In genomic region chr16:59729613-59730012, GRCh38 we compare ENCODE assay signal across 2 cellular contexts.
A peak's percentile ranks its signal among the peaks of the same experiment; 100 is the strongest.
TF ChIP-seq lines count a peak whose summit lies in the region.

No MANE protein-coding gene starts in this region.

TF ChIP-seq in H1, 55 proteins besides CTCF, POLR2A, EP300 and RAD21:
- TF ChIP-seq ASH2L (IDR thresholded peaks at IDR 0.05; ENCODE audit: low read length): no peak
- TF ChIP-seq SP1 (IDR thresholded peaks at IDR 0.05; ENCODE audit: low read depth, low read length): no peak
- no peak for TF ChIP-seq MAFK (IDR thresholded peaks at IDR 0.05; ENCODE audit: low read depth, low read length)
- no peak for TF ChIP-seq SIX5 (IDR thresholded peaks at IDR 0.05; ENCODE audit: low read depth, low read length)
- no peak for TF ChIP-seq SP2 (IDR thresholded peaks at IDR 0.05; ENCODE audit: low read length)
- no peak for TF ChIP-seq NRF1 (IDR thresholded peaks at IDR 0.05; ENCODE audit: low read depth, low read length)
- no peak for TF ChIP-seq JUND (IDR thresholded peaks at IDR 0.05; ENCODE audit: low read length)
- TF ChIP-seq HDAC2 (IDR thresholded peaks at IDR 0.05; ENCODE audit: borderline replicate concordance in 1 of 2, low read depth in 2 of 2, low read length in 2 of 2): no peak
- TF ChIP-seq, protein P1, sequence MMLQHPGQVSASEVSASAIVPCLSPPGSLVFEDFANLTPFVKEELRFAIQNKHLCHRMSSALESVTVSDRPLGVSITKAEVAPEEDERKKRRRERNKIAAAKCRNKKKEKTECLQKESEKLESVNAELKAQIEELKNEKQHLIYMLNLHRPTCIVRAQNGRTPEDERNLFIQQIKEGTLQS (IDR thresholded peaks at IDR 0.05; ENCODE audit: insufficient read depth, low read depth, low read length): no peak
- TF ChIP-seq, protein P2, sequence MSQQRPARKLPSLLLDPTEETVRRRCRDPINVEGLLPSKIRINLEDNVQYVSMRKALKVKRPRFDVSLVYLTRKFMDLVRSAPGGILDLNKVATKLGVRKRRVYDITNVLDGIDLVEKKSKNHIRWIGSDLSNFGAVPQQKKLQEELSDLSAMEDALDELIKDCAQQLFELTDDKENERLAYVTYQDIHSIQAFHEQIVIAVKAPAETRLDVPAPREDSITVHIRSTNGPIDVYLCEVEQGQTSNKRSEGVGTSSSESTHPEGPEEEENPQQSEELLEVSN (IDR thresholded peaks at IDR 0.05): no peak
- no peak for TF ChIP-seq SAP30 (IDR thresholded peaks at IDR 0.05; ENCODE audit: insufficient read depth, insufficient replicate concordance, low read length)
- TF ChIP-seq TAF1 (IDR thresholded peaks at IDR 0.05; ENCODE audit: low read depth, low read length): no peak
- TF ChIP-seq CTBP2 (IDR thresholded peaks at IDR 0.05; ENCODE audit: borderline replicate concordance, insufficient read depth, insufficient read length, low read length): no peak
- no peak for TF ChIP-seq CEBPB (IDR thresholded peaks at IDR 0.05; ENCODE audit: low read depth, low read length)
- no peak for TF ChIP-seq BACH1 (IDR thresholded peaks at IDR 0.05; ENCODE audit: low read length)
- TF ChIP-seq TBP (IDR thresholded peaks at IDR 0.05; ENCODE audit: low read depth, low read length): no peak
- no peak for TF ChIP-seq SP4 (IDR thresholded peaks at IDR 0.05; ENCODE audit: low read length)
- no peak for TF ChIP-seq PHF8 (conservative IDR thresholded peaks at IDR 0.05; ENCODE audit: low read depth, low read length)
- no peak for TF ChIP-seq SIN3A (conservative IDR thresholded peaks at IDR 0.05 in 1 of 2, IDR thresholded peaks at IDR 0.05 in 1 of 2; ENCODE audit: low read depth in 1 of 2, low read length in 2 of 2)

TF ChIP-seq in HepG2, 621 proteins besides CTCF, POLR2A, EP300 and RAD21:
- TF ChIP-seq, protein P3, sequence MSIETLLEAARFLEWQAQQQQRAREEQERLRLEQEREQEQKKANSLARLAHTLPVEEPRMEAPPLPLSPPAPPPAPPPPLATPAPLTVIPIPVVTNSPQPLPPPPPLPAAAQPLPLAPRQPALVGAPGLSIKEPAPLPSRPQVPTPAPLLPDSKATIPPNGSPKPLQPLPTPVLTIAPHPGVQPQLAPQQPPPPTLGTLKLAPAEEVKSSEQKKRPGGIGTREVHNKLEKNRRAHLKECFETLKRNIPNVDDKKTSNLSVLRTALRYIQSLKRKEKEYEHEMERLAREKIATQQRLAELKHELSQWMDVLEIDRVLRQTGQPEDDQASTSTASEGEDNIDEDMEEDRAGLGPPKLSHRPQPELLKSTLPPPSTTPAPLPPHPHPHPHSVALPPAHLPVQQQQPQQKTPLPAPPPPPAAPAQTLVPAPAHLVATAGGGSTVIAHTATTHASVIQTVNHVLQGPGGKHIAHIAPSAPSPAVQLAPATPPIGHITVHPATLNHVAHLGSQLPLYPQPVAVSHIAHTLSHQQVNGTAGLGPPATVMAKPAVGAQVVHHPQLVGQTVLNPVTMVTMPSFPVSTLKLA (IDR thresholded peaks at IDR 0.05): 0 out of 2 replicates have a peak, but pooled peaks have one; percentile 2
- TF ChIP-seq FOXJ3 (CRISPR knock-in tag; IDR thresholded peaks at IDR 0.05; ENCODE audit: borderline replicate concordance): no peak
- no peak for TF ChIP-seq PLRG1 (conservative IDR thresholded peaks at IDR 0.05)
